19 cellular contexts compared by ENCODE assay signal in the genomic region with DNA sequence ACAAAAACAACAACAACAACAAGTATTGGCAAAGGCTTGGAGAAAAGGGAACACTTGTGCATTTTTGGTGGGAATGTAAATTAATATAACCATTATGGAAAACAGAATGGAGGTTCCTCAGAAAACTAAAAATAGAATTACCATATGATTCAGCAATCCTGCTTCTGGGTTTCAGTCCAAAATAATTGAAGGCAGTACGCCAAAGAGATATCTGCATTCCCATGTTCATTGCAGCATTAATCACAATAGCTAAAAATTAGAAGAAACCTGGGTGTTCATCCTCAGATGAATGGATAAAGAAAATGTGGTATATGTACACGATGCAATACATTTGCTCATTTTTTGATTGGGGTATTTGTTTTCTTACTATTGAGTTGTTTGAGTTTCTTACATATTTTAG.
DNase-seq lines count a peak whose midpoint lies in the region; ATAC-seq and TF ChIP-seq lines count a peak whose summit lies in the region.
"Had no signal": no experiment of that assay in that cellular context is flagged by ENCODE, and none has a peak within 500 bp of the region (broad histone marks: within the 10 kb centered on the region; RNA-seq: fewer than 3 reads in every experiment).

No MANE protein-coding gene starts in this region.

- TF ChIP-seq CTCF in brain microvascular endothelial cell (IDR thresholded peaks at IDR 0.05; ENCODE audit: low read depth, low read length, missing control alignments) (no peak), fibroblast of pulmonary artery (IDR thresholded peaks at IDR 0.05; ENCODE audit: low read length, missing control alignments) (no peak), esophagus muscularis mucosa (IDR thresholded peaks at IDR 0.05) (no peak)

- no peaks in the 10 kb centered on the region for H3K9me3 Mint-ChIP-seq in activated T-helper 2 cell treated with anti-CD3 and anti-CD28 coated beads, Interferon-gamma antibody, Interleukin-2, Interleukin-4, amounts not matched to agents 10 μg/mL and 5 μg/mL and 100 μg/mL, durations not matched to agents 14 hours and 24 hours and 36 hours
- H3K9me3 Mint-ChIP-seq: H9 had no signal

- TF ChIP-seq POLR2A in esophagus muscularis mucosa (IDR thresholded peaks at IDR 0.05; ENCODE audit: low read depth) = no peak

- no peaks in the 10 kb centered on the region for H3K4me1 Mint-ChIP-seq in activated T-helper 2 cell treated with anti-CD3 and anti-CD28 coated beads, Interferon-gamma antibody, Interleukin-2, Interleukin-4, amounts not matched to agents 10 μg/mL and 5 μg/mL and 100 μg/mL, durations not matched to agents 14 hours and 24 hours and 36 hours (ENCODE audit: low read depth)

- H3K9me3 ChIP-seq in esophagus muscularis mucosa = no peaks in the 10 kb centered on the region

- H3K4me1 ChIP-seq in esophagus muscularis mucosa = no peaks in the 10 kb centered on the region

- H3K4me3 Mint-ChIP-seq in activated T-helper 2 cell treated with anti-CD3 and anti-CD28 coated beads, Interferon-gamma antibody, Interleukin-2, Interleukin-4, amounts not matched to agents 10 μg/mL and 5 μg/mL and 100 μg/mL, durations not matched to agents 14 hours and 24 hours and 36 hours (ENCODE audit: low read depth) = no peak overlapping the region
- H3K4me3 Mint-ChIP-seq: H9 had no signal

- no peaks in the 10 kb centered on the region for H3K27me3 Mint-ChIP-seq in activated T-helper 2 cell treated with anti-CD3 and anti-CD28 coated beads, Interferon-gamma antibody, Interleukin-2, Interleukin-4, amounts not matched to agents 10 μg/mL and 5 μg/mL and 100 μg/mL, durations not matched to agents 14 hours and 24 hours and 36 hours (ENCODE audit: low read depth)

- H3K27ac ChIP-seq in brain microvascular endothelial cell (no peak overlapping the region), esophagus muscularis mucosa (replicated peaks in 1 of 4) (no peak overlapping the region)
- H3K27ac ChIP-seq: C4-2B had no signal

- no peaks in the 10 kb centered on the region for H3K36me3 Mint-ChIP-seq in activated T-helper 2 cell treated with anti-CD3 and anti-CD28 coated beads, Interferon-gamma antibody, Interleukin-2, Interleukin-4, amounts not matched to agents 10 μg/mL and 5 μg/mL and 100 μg/mL, durations not matched to agents 14 hours and 24 hours and 36 hours (ENCODE audit: low read depth)

- in situ Hi-C loops in brain microvascular endothelial cell (cut with HindIII; ENCODE audit: low pct_ligation_motif_present, low sequenced_read_pairs) = no loop called here

- H3K27ac Mint-ChIP-seq in activated T-helper 2 cell treated with anti-CD3 and anti-CD28 coated beads, Interferon-gamma antibody, Interleukin-2, Interleukin-4, amounts not matched to agents 10 μg/mL and 5 μg/mL and 100 μg/mL, durations not matched to agents 14 hours and 24 hours and 36 hours = no peak overlapping the region
- H3K27ac Mint-ChIP-seq: H9 had no signal

- ATAC-seq in activated CD4-positive, CD25-positive, alpha-beta regulatory T cell treated with anti-CD3 and anti-CD28 coated beads, Interleukin-2, amount 50 U/mL, for 24 hours = no peak
- ATAC-seq: PC-3 had no signal

- DNase-seq in HCEC 1CT (peak; percentile 25), brain microvascular endothelial cell (peak; percentile 36), fibroblast of pulmonary artery (ENCODE audit: low read depth) (peak; percentile 77), esophagus muscularis mucosa (ENCODE audit: extremely low spot score) (no peak), NOMO-1 treated with dmso at 0.1 percent for 144 hours (lab: John Stamatoyannopoulos, UW; ENCODE audit: unreplicated experiment) (no peak)
- DNase-seq in activated T-helper 2 cell treated with anti-CD3 and anti-CD28 coated beads, Interferon-gamma antibody, Interleukin-2, Interleukin-4, amounts not matched to agents 10 μg/mL and 5 μg/mL and 100 μg/mL, durations not matched to agents 14 hours and 24 hours and 36 hours (ENCODE audit: low spot score) = no peak
- DNase-seq: ACHN, AML-193, DMS79, H9, NCI-H1105 treated with DMSO at 0.1 percent for 48 hours, NCI-H1694 treated with DMSO at 0.1 percent for 48 hours, NCI-H2107, NCI-H524, PC-3, RPMI8226, SHP77 treated with DMSO at 0.1 percent for 48 hours had no signal

- H3K4me3 ChIP-seq in brain microvascular endothelial cell (ENCODE audit: low read depth, low read length) = no peak overlapping the region
- no peak overlapping the region for H3K4me3 ChIP-seq in fibroblast of pulmonary artery (replicated peaks; ENCODE audit: low read depth, low read length)
- no peak overlapping the region for H3K4me3 ChIP-seq in esophagus muscularis mucosa

- WGBS in esophagus muscularis mucosa = 70% methylated on average over 2 of the region's 2 CpGs

- H3K36me3 ChIP-seq in brain microvascular endothelial cell (replicated peaks) (no peaks in the 10 kb centered on the region), esophagus muscularis mucosa (no peaks in the 10 kb centered on the region)

- no peak for TF ChIP-seq EP300 in esophagus muscularis mucosa (IDR thresholded peaks at IDR 0.05)

- H3K27me3 ChIP-seq in brain microvascular endothelial cell (replicated peaks) (no peaks in the 10 kb centered on the region), esophagus muscularis mucosa (no peaks in the 10 kb centered on the region)

- intact Hi-C loops in esophagus muscularis mucosa (cut with DNase I) = no loop called here
- intact Hi-C loops in activated T-helper 2 cell treated with anti-CD3 and anti-CD28 coated beads, Interferon-gamma antibody, Interleukin-2, Interleukin-4, amounts not matched to agents 10 μg/mL and 5 μg/mL and 100 μg/mL, durations not matched to agents 14 hours and 24 hours and 36 hours (cut with micrococcal nuclease) = no loop called here

Comparison
In these comparisons a context has a peak if more than half of its experiments do, and no peak if none do; other contexts are left out.
1. DNase-seq: peak in HCEC 1CT (single experiment), brain microvascular endothelial cell (single experiment) and fibroblast of pulmonary artery (single experiment); none in esophagus muscularis mucosa (single experiment), activated T-helper 2 cell treated with anti-CD3 and anti-CD28 coated beads, Interferon-gamma antibody, Interleukin-2, Interleukin-4, amounts not matched to agents 10 μg/mL and 5 μg/mL and 100 μg/mL, durations not matched to agents 14 hours and 24 hours and 36 hours (single experiment) and NOMO-1 treated with dmso at 0.1 percent for 144 hours (single experiment).